Comparison of ENCODE assay signal across 13 cellular contexts in the genomic region with DNA sequence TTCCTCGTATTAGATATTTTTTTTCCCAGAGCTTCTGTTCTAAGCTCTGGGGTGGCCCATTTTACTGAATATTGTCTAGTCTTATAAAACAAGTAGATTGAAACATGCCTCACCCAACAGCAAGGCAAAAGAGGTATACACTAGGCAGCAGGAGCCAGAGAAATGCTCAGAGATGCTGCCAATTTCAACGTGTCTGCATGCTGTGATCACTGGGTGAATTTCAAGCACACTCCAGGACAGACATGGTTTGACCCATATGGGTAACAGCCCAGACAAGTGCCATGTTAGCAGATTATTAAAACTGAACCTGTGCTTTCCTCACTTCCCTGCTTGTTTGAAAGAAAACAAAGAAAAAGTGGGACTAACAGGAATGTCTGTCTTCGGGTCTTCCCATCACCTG.
A peak's percentile ranks its signal among the peaks of the same experiment; 100 is the strongest.
DNase-seq lines count a peak whose midpoint lies in the region; ATAC-seq and TF ChIP-seq lines count a peak whose summit lies in the region.
"Had no signal": no experiment of that assay in that cellular context is flagged by ENCODE, and none has a peak within 500 bp of the region (broad histone marks: within the 10 kb centered on the region; RNA-seq: fewer than 3 reads in every experiment).

No MANE protein-coding gene starts in this region.

- H3K27ac ChIP-seq in breast epithelium, result peak overlapping the region; percentile 10 to 44
- H3K27ac ChIP-seq in mammary epithelial cell (ENCODE audit: insufficient read depth, low read depth, low read length), result no peak overlapping the region
- peak overlapping the region; percentile 90 for H3K27ac ChIP-seq in VCaP
- peak overlapping the region; percentile 3 for H3K27ac ChIP-seq in neutrophil
- H3K27ac ChIP-seq: BLaER1 treated with 17β-estradiol and CSF1 and Interleukin-3, amounts not matched to agents 10 nM and 100 nM; KMS-11 had no signal

- H3K36me3 ChIP-seq in breast epithelium, result no peaks in the 10 kb centered on the region
- H3K36me3 ChIP-seq in mammary epithelial cell (ENCODE audit: insufficient read depth, low read length), result peaks cover 9% of the 10 kb centered on the region
- H3K36me3 ChIP-seq in neutrophil, result peaks cover 53% of the 10 kb centered on the region

- H2AFZ ChIP-seq in mammary epithelial cell (ENCODE audit: low read depth, low read length), result no peak overlapping the region

- H3K9ac ChIP-seq in mammary epithelial cell (ENCODE audit: insufficient read depth, low read length), result no peak overlapping the region
- H3K9ac ChIP-seq: BLaER1 treated with 17β-estradiol and CSF1 and Interleukin-3, amounts not matched to agents 10 nM and 100 nM; KMS-11 had no signal

- DNase-seq in breast epithelium (ENCODE audit: low spot score in 2 of 2) (no peak), mammary epithelial cell (no peak), SIG-M5 (lab: John Stamatoyannopoulos, UW) (no peak)
- DNase-seq: ACHN; CD4-positive, CD25-positive, alpha-beta regulatory T cell; DMS53 had no signal

- 79% methylated on average over 3 of the region's 3 CpGs for WGBS in mammary epithelial cell (ENCODE audit: low coverage, missing lambda C conversion rate)

- ATAC-seq in GM21360 (IDR thresholded peaks at IDR 0.05; ENCODE audit: unreplicated experiment) (no peak), GM21447 (IDR thresholded peaks at IDR 0.05; ENCODE audit: unreplicated experiment) (no peak)
- ATAC-seq: HCT116 had no signal

- H3K4me3 ChIP-seq in breast epithelium (no peak overlapping the region), mammary epithelial cell (replicated peaks in 1 of 3; ENCODE audit: insufficient read depth in 1 of 3, low read depth in 2 of 3, low read length in 3 of 3) (no peak overlapping the region), neutrophil (ENCODE audit: low read depth in 1 of 2, low read length in 1 of 2) (no peak overlapping the region)
- H3K4me3 ChIP-seq: BLaER1 treated with 17β-estradiol and CSF1 and Interleukin-3, amounts not matched to agents 10 nM and 100 nM had no signal

- H3K27me3 ChIP-seq in breast epithelium (no peaks in the 10 kb centered on the region), mammary epithelial cell (ENCODE audit: insufficient read depth, low read length) (no peaks in the 10 kb centered on the region), neutrophil (no peaks in the 10 kb centered on the region)
- H3K27me3 ChIP-seq: BLaER1 treated with 17β-estradiol and CSF1 and Interleukin-3, amounts not matched to agents 10 nM and 100 nM had no signal

- H3K4me2 ChIP-seq in mammary epithelial cell (ENCODE audit: insufficient read depth, low read depth, low read length), result no peak overlapping the region
- H3K4me2 ChIP-seq: BLaER1 treated with 17β-estradiol and CSF1 and Interleukin-3, amounts not matched to agents 10 nM and 100 nM; KMS-11 had no signal

- TF ChIP-seq CTCF in breast epithelium (IDR thresholded peaks at IDR 0.05), result no peak
- no peak for TF ChIP-seq CTCF in mammary epithelial cell (conservative IDR thresholded peaks at IDR 0.05 in 1 of 2, IDR thresholded peaks at IDR 0.05 in 1 of 2; ENCODE audit: extremely low read depth in 1 of 2, insufficient read depth in 1 of 2, low read depth in 1 of 2, low read length in 2 of 2)
- TF ChIP-seq CTCF in VCaP (conservative IDR thresholded peaks at IDR 0.05), result no peak
- TF ChIP-seq CTCF in neutrophil (IDR thresholded peaks at IDR 0.05), result no peak

- in situ Hi-C loops in mammary epithelial cell (cut with MboI; ENCODE audit: low sequenced_read_pairs in 2 of 2), result no loop called here

- H3K79me2 ChIP-seq in mammary epithelial cell (ENCODE audit: insufficient read depth, low read length), result no peaks in the 10 kb centered on the region

- no peaks in the 10 kb centered on the region for H4K20me1 ChIP-seq in mammary epithelial cell (ENCODE audit: insufficient read depth, low read length)

- dilution Hi-C loops in mammary epithelial cell (cut with HindIII; ENCODE audit: low sequenced_read_pairs), result no loop called here

- BruUV-seq in mammary epithelial cell (replicated peaks; lab: Mats Ljungman, UMichigan), result no TSS peak

- CTCF ChIA-PET in mammary epithelial cell (lab: Charles Lee; ENCODE audit: low non-redundant PET), result no interaction called here

- intact Hi-C loops in breast epithelium (cut with DNase I; ENCODE audit: low total_unique reads) (no loop called here), mammary epithelial cell (cut with micrococcal nuclease) (no loop called here)

- no peak for TF ChIP-seq POLR2A in breast epithelium (IDR thresholded peaks at IDR 0.05)

- H3K9me3 ChIP-seq in breast epithelium (no peaks in the 10 kb centered on the region), mammary epithelial cell (replicated peaks; ENCODE audit: insufficient read depth, low read length) (no peaks in the 10 kb centered on the region), neutrophil (no peaks in the 10 kb centered on the region)
- H3K9me3 ChIP-seq: BLaER1 treated with 17β-estradiol and CSF1 and Interleukin-3, amounts not matched to agents 10 nM and 100 nM had no signal

- H3K4me1 ChIP-seq in breast epithelium, result peaks cover 0 to 2% of the 10 kb centered on the region in 2 donors
- H3K4me1 ChIP-seq in mammary epithelial cell (ENCODE audit: insufficient read depth, low read length), result no peaks in the 10 kb centered on the region
- no peaks in the 10 kb centered on the region for H3K4me1 ChIP-seq in neutrophil (ENCODE audit: control insufficient read depth in 1 of 2, insufficient read depth in 1 of 2, low read depth in 1 of 2, low read length in 1 of 2)
